ENCODE assay signal across 8 cellular contexts in genomic region chr6:31970604-31971271, GRCh38. TPM values are rescaled to one million over a fixed set of nuclear protein-coding genes. Genes with fewer than 3 reads are reported as not detected.
A peak's percentile ranks its signal among the peaks of the same experiment; 100 is the strongest.
DNase-seq lines count a peak whose midpoint lies in the region; ATAC-seq lines count a peak whose summit lies in the region.

No MANE protein-coding gene starts in this region.

- H3K9me3 ChIP-seq in GM23248 (ENCODE audit: low read depth) (no peaks in the 10 kb centered on the region), neuron (ENCODE audit: low read length) (no peaks in the 10 kb centered on the region)

- DNase-seq in GM23248 (peak; percentile 16), NCI-H69 (lab: John Stamatoyannopoulos, UW) (peak; percentile 79), occipital lobe (lab: John Stamatoyannopoulos, UW) (no peak)
- DNase-seq in activated CD4-positive, CD25-positive, alpha-beta regulatory T cell treated with anti-CD3 and anti-CD28 coated beads, Interleukin-2, amount 50 U/mL, for 72 hours = no peak

- H3K27ac ChIP-seq in GM23248 (peak overlapping the region; percentile 96), cingulate gyrus (ENCODE audit: low read depth, low read length) (peak overlapping the region; percentile 96)

- no peaks in the 10 kb centered on the region for H4K20me1 ChIP-seq in GM23248 (ENCODE audit: insufficient read depth)

- in situ Hi-C loops in GM23248 (cut with MboI) = no loop called here

- H3K4me2 ChIP-seq in GM23248 (ENCODE audit: unreplicated experiment) = peak overlapping the region; percentile 94

- no peak overlapping the region for H2AFZ ChIP-seq in GM23248
- no peak overlapping the region for H2AFZ ChIP-seq in neuron (ENCODE audit: low read depth, low read length)

- ATAC-seq in GM18870 (IDR thresholded peaks at IDR 0.05; ENCODE audit: unreplicated experiment) = no peak
- no peak for ATAC-seq in HG02759 (IDR thresholded peaks at IDR 0.05; ENCODE audit: unreplicated experiment)

- 52 to 61% methylated on average over 18 of the region's 18 CpGs for WGBS in GM23248 (ENCODE audit: low coverage in 1 of 2, low lambda C conversion rate in 2 of 2, missing lambda C conversion rate in 2 of 2), 2 experiments

- H3K27me3 ChIP-seq in GM23248 (replicated peaks; ENCODE audit: insufficient read depth) (no peaks in the 10 kb centered on the region), neuron (ENCODE audit: insufficient read depth, low read length) (no peaks in the 10 kb centered on the region)

- peak overlapping the region; percentile 99 for H3K9ac ChIP-seq in GM23248

- H3K9me2 ChIP-seq in GM23248 (ENCODE audit: insufficient read depth) = no peaks in the 10 kb centered on the region

- H3K79me2 ChIP-seq in GM23248 (ENCODE audit: insufficient read depth) = peaks cover 57% of the 10 kb centered on the region

- H3K4me1 ChIP-seq in GM23248 (ENCODE audit: insufficient read depth) = peaks cover 13% of the 10 kb centered on the region
- H3K4me1 ChIP-seq in neuron (ENCODE audit: insufficient read depth, low read length) = peaks cover 17% of the 10 kb centered on the region

- H3K4me3 ChIP-seq in GM23248 (peak overlapping the region; percentile 90), neuron (ENCODE audit: low read length) (peak overlapping the region; percentile 56)

- H3K36me3 ChIP-seq in GM23248 (ENCODE audit: low read depth) (peaks cover 11% of the 10 kb centered on the region; the same call in 1 of the 2 replicates), neuron (ENCODE audit: insufficient read depth, low read length) (peaks cover 45% of the 10 kb centered on the region)

- peaks cover 23% of the 10 kb centered on the region for H3F3A ChIP-seq in GM23248 (ENCODE audit: insufficient read depth)

RNA-seq across cellular contexts. Expression of gene DXO, which starts 1.2 kb away (rescaled TPM):
- total RNA-seq in GM23248 (2014; rRNA removed; shearing (Covaris generic)) = 24.2 and 31.0 TPM in 2 replicates
- polyA plus RNA-seq in GM23248 (2016; fragmentation: Nextera tagmentation; extraction: Ambion mirVana) = 23.3 and 26.6 TPM in 2 replicates
- 6.9 TPM for total RNA-seq in occipital lobe

RNA-seq across cellular contexts. Expression of gene C4A, which starts 11.1 kb away (rescaled TPM):
- 4.8 and 5.3 TPM in 2 replicates for total RNA-seq in GM23248 (2014; rRNA removed; shearing (Covaris generic))
- polyA plus RNA-seq in GM23248 (2016; fragmentation: Nextera tagmentation; extraction: Ambion mirVana) = 1.3 and 2.4 TPM in 2 replicates
- 8.6 TPM for total RNA-seq in occipital lobe

RNA-seq across cellular contexts. Expression of gene SKIC2, which starts 11.8 kb away (rescaled TPM):
- 54.9 and 65.4 TPM in 2 replicates for total RNA-seq in GM23248 (2014; rRNA removed; shearing (Covaris generic))
- 46.9 and 47.7 TPM in 2 replicates for polyA plus RNA-seq in GM23248 (2016; fragmentation: Nextera tagmentation; extraction: Ambion mirVana)
- 27.6 TPM for total RNA-seq in occipital lobe

RNA-seq across cellular contexts. Expression of gene NELFE, which starts 12.0 kb away (rescaled TPM):
- 62.9 and 77.9 TPM in 2 replicates for total RNA-seq in GM23248 (2014; rRNA removed; shearing (Covaris generic))
- 108 and 114 TPM in 2 replicates for polyA plus RNA-seq in GM23248 (2016; fragmentation: Nextera tagmentation; extraction: Ambion mirVana)
- 37.4 TPM for total RNA-seq in occipital lobe

RNA-seq across cellular contexts. Expression of gene CFB, which starts 24.8 kb away (rescaled TPM):
- 4.4 and 7.3 TPM in 2 replicates for total RNA-seq in GM23248 (2014; rRNA removed; shearing (Covaris generic))
- 3.4 and 3.9 TPM in 2 replicates for polyA plus RNA-seq in GM23248 (2016; fragmentation: Nextera tagmentation; extraction: Ambion mirVana)
- 0.62 TPM for total RNA-seq in occipital lobe

Comparison
In these comparisons a context has a peak if more than half of its experiments do, and no peak if none do; other contexts are left out.
1. DNase-seq: peak in GM23248 (single experiment) and NCI-H69 (single experiment); none in occipital lobe (single experiment) and activated CD4-positive, CD25-positive, alpha-beta regulatory T cell treated with anti-CD3 and anti-CD28 coated beads, Interleukin-2, amount 50 U/mL, for 72 hours (single experiment).